1 cellular context compared by ENCODE assay signal in genomic region chr16:88764080-88764479, GRCh38.
A peak's percentile ranks its signal among the peaks of the same experiment; 100 is the strongest.
TF ChIP-seq lines count a peak whose summit lies in the region.

No MANE protein-coding gene starts in this region.

TF ChIP-seq in HepG2, 621 proteins besides CTCF, POLR2A, EP300 and RAD21:
- TF ChIP-seq DR1 (CRISPR knock-in tag; IDR thresholded peaks at IDR 0.05) (peak; percentile 25; the same call in 1 of the 2 replicates), PAWR (CRISPR knock-in tag; IDR thresholded peaks at IDR 0.05; ENCODE audit: borderline replicate concordance) (peak; percentile 68; the same call in 1 of the 2 replicates), ZNF333 (CRISPR knock-in tag; IDR thresholded peaks at IDR 0.05; ENCODE audit: borderline replicate concordance) (peak; percentile 82), ZNF569 (CRISPR knock-in tag; IDR thresholded peaks at IDR 0.05; ENCODE audit: borderline replicate concordance) (0 out of 2 replicates have a peak, but pooled peaks have one; percentile 21), PAXIP1 (CRISPR knock-in tag; conservative IDR thresholded peaks at IDR 0.05) (no peak), PHF8 (CRISPR knock-in tag; IDR thresholded peaks at IDR 0.05) (peak; percentile 13; the same call in 1 of the 2 replicates), ZNF510 (CRISPR knock-in tag; IDR thresholded peaks at IDR 0.05; ENCODE audit: low read depth) (0 out of 2 replicates have a peak, but pooled peaks have one; percentile 33), ZNF326 (CRISPR knock-in tag; IDR thresholded peaks at IDR 0.05; ENCODE audit: borderline replicate concordance) (no peak), ZNF34 (CRISPR knock-in tag; IDR thresholded peaks at IDR 0.05; ENCODE audit: borderline replicate concordance) (0 out of 2 replicates have a peak, but pooled peaks have one; percentile 57), PRPF4 (IDR thresholded peaks at IDR 0.05; ENCODE audit: low read depth, low read length, poor library complexity, severe bottlenecking) (peak; percentile 36), ZFP62 (CRISPR knock-in tag; IDR thresholded peaks at IDR 0.05) (no peak), NPAS2 (CRISPR knock-in tag; IDR thresholded peaks at IDR 0.05; ENCODE audit: borderline replicate concordance) (no peak), GATA4 (IDR thresholded peaks at IDR 0.05; ENCODE audit: borderline replicate concordance, low read depth) (0 out of 2 replicates have a peak, but pooled peaks have one; percentile 1), ZNF251 (CRISPR knock-in tag; IDR thresholded peaks at IDR 0.05) (peak; percentile 54; the same call in 1 of the 2 replicates), HNF1A (IDR thresholded peaks at IDR 0.05; ENCODE audit: low read depth) (no peak), HNF1A (CRISPR knock-in tag; IDR thresholded peaks at IDR 0.05; ENCODE audit: borderline replicate concordance) (0 out of 2 replicates have a peak, but pooled peaks have one; percentile 34), ZBED4 (CRISPR knock-in tag; IDR thresholded peaks at IDR 0.05; ENCODE audit: borderline replicate concordance) (no peak), ZMYM4 (CRISPR knock-in tag; IDR thresholded peaks at IDR 0.05) (no peak), ZNF383 (CRISPR knock-in tag; IDR thresholded peaks at IDR 0.05; ENCODE audit: borderline replicate concordance) (0 out of 2 replicates have a peak, but pooled peaks have one; percentile 52), ZBTB7B (CRISPR knock-in tag; IDR thresholded peaks at IDR 0.05) (no peak)
- TF ChIP-seq, protein P1, sequence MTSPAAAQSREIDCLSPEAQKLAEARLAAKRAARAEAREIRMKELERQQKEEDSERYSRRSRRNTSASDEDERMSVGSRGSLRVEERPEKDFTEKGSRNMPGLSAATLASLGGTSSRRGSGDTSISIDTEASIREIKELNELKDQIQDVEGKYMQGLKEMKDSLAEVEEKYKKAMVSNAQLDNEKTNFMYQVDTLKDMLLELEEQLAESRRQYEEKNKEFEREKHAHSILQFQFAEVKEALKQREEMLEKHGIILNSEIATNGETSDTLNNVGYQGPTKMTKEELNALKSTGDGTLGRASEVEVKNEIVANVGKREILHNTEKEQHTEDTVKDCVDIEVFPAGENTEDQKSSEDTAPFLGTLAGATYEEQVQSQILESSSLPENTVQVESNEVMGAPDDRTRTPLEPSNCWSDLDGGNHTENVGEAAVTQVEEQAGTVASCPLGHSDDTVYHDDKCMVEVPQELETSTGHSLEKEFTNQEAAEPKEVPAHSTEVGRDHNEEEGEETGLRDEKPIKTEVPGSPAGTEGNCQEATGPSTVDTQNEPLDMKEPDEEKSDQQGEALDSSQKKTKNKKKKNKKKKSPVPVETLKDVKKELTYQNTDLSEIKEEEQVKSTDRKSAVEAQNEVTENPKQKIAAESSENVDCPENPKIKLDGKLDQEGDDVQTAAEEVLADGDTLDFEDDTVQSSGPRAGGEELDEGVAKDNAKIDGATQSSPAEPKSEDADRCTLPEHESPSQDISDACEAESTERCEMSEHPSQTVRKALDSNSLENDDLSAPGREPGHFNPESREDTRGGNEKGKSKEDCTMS (CRISPR knock-in tag; conservative IDR thresholded peaks at IDR 0.05): no peak
- TF ChIP-seq, protein P2, sequence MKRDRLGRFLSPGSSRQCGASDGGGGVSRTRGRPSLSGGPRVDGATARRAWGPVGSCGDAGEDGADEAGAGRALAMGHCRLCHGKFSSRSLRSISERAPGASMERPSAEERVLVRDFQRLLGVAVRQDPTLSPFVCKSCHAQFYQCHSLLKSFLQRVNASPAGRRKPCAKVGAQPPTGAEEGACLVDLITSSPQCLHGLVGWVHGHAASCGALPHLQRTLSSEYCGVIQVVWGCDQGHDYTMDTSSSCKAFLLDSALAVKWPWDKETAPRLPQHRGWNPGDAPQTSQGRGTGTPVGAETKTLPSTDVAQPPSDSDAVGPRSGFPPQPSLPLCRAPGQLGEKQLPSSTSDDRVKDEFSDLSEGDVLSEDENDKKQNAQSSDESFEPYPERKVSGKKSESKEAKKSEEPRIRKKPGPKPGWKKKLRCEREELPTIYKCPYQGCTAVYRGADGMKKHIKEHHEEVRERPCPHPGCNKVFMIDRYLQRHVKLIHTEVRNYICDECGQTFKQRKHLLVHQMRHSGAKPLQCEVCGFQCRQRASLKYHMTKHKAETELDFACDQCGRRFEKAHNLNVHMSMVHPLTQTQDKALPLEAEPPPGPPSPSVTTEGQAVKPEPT (CRISPR knock-in tag; IDR thresholded peaks at IDR 0.05; ENCODE audit: low read depth): 0 out of 2 replicates have a peak, but pooled peaks have one; percentile 38
